Comparison of ENCODE assay signal across 20 cellular contexts in genomic region chr3:39112113-39112512, GRCh38.
"Had no signal": no experiment of that assay in that cellular context is flagged by ENCODE, and none has a peak within 500 bp of the region (broad histone marks: within the 10 kb centered on the region; RNA-seq: fewer than 3 reads in every experiment).

No MANE protein-coding gene starts in this region.

- H3K9me3 ChIP-seq: MG63 had no signal

- H3K27ac ChIP-seq: VCaP had no signal

- H3K4me3 ChIP-seq: MG63 had no signal

- H3K27me3 ChIP-seq: MG63 had no signal

- H3K36me3 ChIP-seq: MG63 had no signal

- DNase-seq: activated CD4-positive, alpha-beta T cell treated with anti-CD3 and anti-CD28 coated beads for 36 hours; activated CD4-positive, alpha-beta T cell treated with anti-CD3 and anti-CD28 coated beads, Interleukin-2, amount 50 U/mL, for 1 hour; activated CD4-positive, CD25-positive, alpha-beta regulatory T cell; activated gamma-delta T cell; activated naive CD4-positive, alpha-beta T cell treated with anti-CD3 and anti-CD28 coated beads for 36 hours; activated T-cell treated with anti-CD3 and anti-CD28 coated beads, Interleukin-2, amount 50 U/mL, for 1 hour; amygdala; MG63; MV-4-11; NCI-H1092 treated with DMSO at 0.1 percent for 48 hours; NCI-H1417 treated with DMSO at 0.1 percent for 48 hours; NCI-H1694 treated with DMSO at 0.1 percent for 48 hours; NCI-H2029 treated with DMSO at 0.1 percent for 48 hours; NCI-H345; NCI-H510A; NCI-H526 treated with DMSO at 0.1 percent for 48 hours; NCI-H82; SIG-M5; T-helper 1 cell had no signal

- ATAC-seq: activated CD4-positive, alpha-beta T cell treated with anti-CD3 and anti-CD28 coated beads for 36 hours had no signal
